27 cellular contexts compared by ENCODE assay signal in genomic region chr1:34640654-34641401, GRCh38.
DNase-seq lines count a peak whose midpoint lies in the region; ATAC-seq, FAIRE-seq and TF ChIP-seq lines count a peak whose summit lies in the region.
"Had no signal": no experiment of that assay in that cellular context is flagged by ENCODE, and none has a peak within 500 bp of the region (broad histone marks: within the 10 kb centered on the region; RNA-seq: fewer than 3 reads in every experiment).

No MANE protein-coding gene starts in this region.

- H3K9ac ChIP-seq in HepG2 (ENCODE audit: insufficient read depth, low read depth, low read length), result no peak overlapping the region
- H3K9ac ChIP-seq: KMS-11 had no signal

- H3K4me3 ChIP-seq in HepG2 (replicated peaks in 1 of 3; ENCODE audit: insufficient read depth in 1 of 3, low read depth in 2 of 3, low read length in 3 of 3) (no peak overlapping the region), right lobe of liver (no peak overlapping the region), mucosa of descending colon (no peak overlapping the region)
- H3K4me3 ChIP-seq: GM12878 had no signal

- no peaks in the 10 kb centered on the region for H3K79me2 ChIP-seq in HepG2 (ENCODE audit: insufficient read depth, low read length)

- H4K20me1 ChIP-seq in HepG2 (ENCODE audit: insufficient read depth, low read length), result no peaks in the 10 kb centered on the region

- TF ChIP-seq EP300 in HepG2 (IDR thresholded peaks at IDR 0.05; ENCODE audit: low read depth in 2 of 2, low read length in 2 of 2) (no peak), HepG2 (CRISPR knock-in tag; IDR thresholded peaks at IDR 0.05; ENCODE audit: borderline replicate concordance) (no peak)

- intact Hi-C loops in HepG2 (cut with micrococcal nuclease; ENCODE audit: unreplicated experiment), result no loop called here
- intact Hi-C loops in right lobe of liver (cut with DNase I), result no loop called here
- intact Hi-C loops in mucosa of descending colon (cut with DNase I, micrococcal nuclease), result no loop called here

- in situ Hi-C loops in HepG2 (cut with HindIII; ENCODE audit: extremely low pct_ligation_motif_present, low pct_unique_long_range_greater_than_20kb), result no loop called here

- POLR2A ChIA-PET in HepG2 (lab: Yijun Ruan, JAX), result no interaction called here

- no peak for ATAC-seq in HepG2
- no peak for ATAC-seq in right lobe of liver
- peak; percentile 92 for ATAC-seq in esophagus mucosa
- ATAC-seq in mucosa of descending colon, result peak; percentile 85
- no peak for ATAC-seq in SK-N-SH treated with all-trans-retinoic acid at 6 μM for 48 hours
- ATAC-seq: CD8-positive, alpha-beta T cell; GM12878; Panc1 had no signal

- H3K9me3 ChIP-seq in HepG2 (ENCODE audit: low read length) (no peaks in the 10 kb centered on the region), right lobe of liver (no peaks in the 10 kb centered on the region), mucosa of descending colon (no peaks in the 10 kb centered on the region)
- H3K9me3 ChIP-seq: Caco-2 had no signal

- FAIRE-seq in HepG2 (lab: Jason Lieb, UNC), result no peak
- FAIRE-seq: GM12878 had no signal

- H3K27ac ChIP-seq in HepG2 (ENCODE audit: extremely low read length, insufficient read depth, low read length), result no peak overlapping the region
- no peak overlapping the region for H3K27ac ChIP-seq in right lobe of liver
- H3K27ac ChIP-seq: 22Rv1, C4-2B, KMS-11, RWPE1 had no signal

- H2AFZ ChIP-seq in HepG2 (ENCODE audit: low read length), result no peak overlapping the region

- 0% methylated on average over 3 of the region's 10 CpGs for WGBS in HepG2 (ENCODE audit: low lambda C conversion rate)
- 89% methylated on average over 2 of the region's 10 CpGs for WGBS in right lobe of liver (ENCODE audit: insufficient coverage, low coverage, low lambda C conversion rate, missing lambda C conversion rate)

- no peaks in the 10 kb centered on the region for H3K36me3 ChIP-seq in HepG2 (replicated peaks in 1 of 2; ENCODE audit: control insufficient read depth in 1 of 2, insufficient read depth in 2 of 2, low read length in 2 of 2)
- no peaks in the 10 kb centered on the region for H3K36me3 ChIP-seq in right lobe of liver
- no peaks in the 10 kb centered on the region for H3K36me3 ChIP-seq in mucosa of descending colon (ENCODE audit: low read depth)

- no peaks in the 10 kb centered on the region for H3K4me1 ChIP-seq in HepG2 (ENCODE audit: insufficient read depth, low read length)
- no peaks in the 10 kb centered on the region for H3K4me1 ChIP-seq in right lobe of liver
- no peaks in the 10 kb centered on the region for H3K4me1 ChIP-seq in mucosa of descending colon (ENCODE audit: low read depth)
- H3K4me1 ChIP-seq: Caco-2 had no signal

- BruUV-seq in HepG2 (replicated peaks; lab: Mats Ljungman, UMichigan), result no TSS peak

- H3K27me3 ChIP-seq in HepG2 (ENCODE audit: control insufficient read depth in 1 of 2, insufficient read depth in 2 of 2, low read length in 2 of 2) (peaks cover 1 to 11% of the 10 kb centered on the region in 2 experiments; a peak in 1 of 5 replicates), right lobe of liver (no peaks in the 10 kb centered on the region)

- H3K4me2 ChIP-seq in HepG2 (ENCODE audit: low read depth, low read length), result no peak overlapping the region
- H3K4me2 ChIP-seq: KMS-11 had no signal

- CTCF ChIA-PET in HepG2 (lab: Yijun Ruan, JAX; ENCODE audit: low intra/inter-chr PET ratio, low total read pairs), result no interaction called here

- TF ChIP-seq CTCF in HepG2 (CRISPR knock-in tag; IDR thresholded peaks at IDR 0.05) (no peak), right lobe of liver (IDR thresholded peaks at IDR 0.05) (no peak), mucosa of descending colon (IDR thresholded peaks at IDR 0.05) (no peak)

- TF ChIP-seq POLR2A in HepG2 (IDR thresholded peaks at IDR 0.05; ENCODE audit: insufficient read depth in 1 of 2, low read depth in 2 of 2, low read length in 2 of 2) (no peak), right lobe of liver (IDR thresholded peaks at IDR 0.05) (no peak)

- TF ChIP-seq RAD21 in HepG2 (CRISPR knock-in tag; IDR thresholded peaks at IDR 0.05), result no peak

- DNase-seq in HepG2 (ENCODE audit: low spot score) (no peak), right lobe of liver (no peak), mucosa of descending colon (peak in 1 of 3 donors; percentile 4), KG1 (lab: John Stamatoyannopoulos, UW) (no peak), NCI-H1092 (lab: John Stamatoyannopoulos, UW) (no peak)
- DNase-seq: Caco-2; CD8-positive, alpha-beta T cell; GDM1; H7; HFFc6; NCI-H1048; NCI-H1417 treated with DMSO at 0.1 percent for 48 hours; NCI-H187; NCI-H2081 treated with DMSO at 0.1 percent for 48 hours; NCI-H2171; NCI-H226; NCI-H510A; NCI-H69; SHP77 had no signal

TF ChIP-seq in HepG2, 621 proteins besides CTCF, POLR2A, EP300 and RAD21:
- TF ChIP-seq ZNF629 (CRISPR knock-in tag; conservative IDR thresholded peaks at IDR 0.05), result 0 out of 2 replicates have a peak, but pooled peaks have one; percentile 22
- TF ChIP-seq ZNF124 (CRISPR knock-in tag; IDR thresholded peaks at IDR 0.05), result no peak

TF ChIP-seq in SK-N-SH treated with all-trans-retinoic acid at 6 μM for 48 hours, 23 proteins besides CTCF, POLR2A, EP300 and RAD21:
- no peak for TF ChIP-seq ZC3H10 (CRISPR knock-in tag; IDR thresholded peaks at IDR 0.05)
- TF ChIP-seq TOX (CRISPR knock-in tag; IDR thresholded peaks at IDR 0.05; ENCODE audit: borderline replicate concordance), result no peak
- no peak for TF ChIP-seq POU6F1 (CRISPR knock-in tag; IDR thresholded peaks at IDR 0.05; ENCODE audit: borderline replicate concordance, low read depth)
- no peak for TF ChIP-seq CSDC2 (CRISPR knock-in tag; IDR thresholded peaks at IDR 0.05)
- TF ChIP-seq TSHZ2 (CRISPR knock-in tag; IDR thresholded peaks at IDR 0.05), result no peak
- no peak for TF ChIP-seq GLIS3 (CRISPR knock-in tag; IDR thresholded peaks at IDR 0.05)
- TF ChIP-seq ZFP30 (CRISPR knock-in tag; IDR thresholded peaks at IDR 0.05), result no peak
- no peak for TF ChIP-seq ZNF8 (CRISPR knock-in tag; IDR thresholded peaks at IDR 0.05)
- TF ChIP-seq ZFP3 (CRISPR knock-in tag; IDR thresholded peaks at IDR 0.05), result no peak
- TF ChIP-seq RARB (CRISPR knock-in tag; IDR thresholded peaks at IDR 0.05), result no peak
- no peak for TF ChIP-seq CREB5 (CRISPR knock-in tag; IDR thresholded peaks at IDR 0.05; ENCODE audit: low read depth)
- no peak for TF ChIP-seq ARNTL (CRISPR knock-in tag; IDR thresholded peaks at IDR 0.05; ENCODE audit: borderline replicate concordance, low read depth)

Comparison
In these comparisons a context has a peak if more than half of its experiments do, and no peak if none do; other contexts are left out.
1. ATAC-seq: peak in esophagus mucosa (single experiment) and mucosa of descending colon (single experiment); none in HepG2 (single experiment), right lobe of liver (0 of 4) and SK-N-SH treated with all-trans-retinoic acid at 6 μM for 48 hours (single experiment).